ENCODE assay signal across 1 cellular context in genomic region chr21:45074818-45075605, GRCh38.
TF ChIP-seq lines count a peak whose summit lies in the region.

No MANE protein-coding gene starts in this region.

TF ChIP-seq in GM23338, 12 proteins besides CTCF, POLR2A, EP300 and RAD21 (continued from another document):
- no peak for TF ChIP-seq REST (IDR thresholded peaks at IDR 0.05; ENCODE audit: unreplicated experiment)
- TF ChIP-seq, protein P1, sequence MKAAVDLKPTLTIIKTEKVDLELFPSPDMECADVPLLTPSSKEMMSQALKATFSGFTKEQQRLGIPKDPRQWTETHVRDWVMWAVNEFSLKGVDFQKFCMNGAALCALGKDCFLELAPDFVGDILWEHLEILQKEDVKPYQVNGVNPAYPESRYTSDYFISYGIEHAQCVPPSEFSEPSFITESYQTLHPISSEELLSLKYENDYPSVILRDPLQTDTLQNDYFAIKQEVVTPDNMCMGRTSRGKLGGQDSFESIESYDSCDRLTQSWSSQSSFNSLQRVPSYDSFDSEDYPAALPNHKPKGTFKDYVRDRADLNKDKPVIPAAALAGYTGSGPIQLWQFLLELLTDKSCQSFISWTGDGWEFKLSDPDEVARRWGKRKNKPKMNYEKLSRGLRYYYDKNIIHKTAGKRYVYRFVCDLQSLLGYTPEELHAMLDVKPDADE (IDR thresholded peaks at IDR 0.05) = no peak
- no peak for TF ChIP-seq JUNB (IDR thresholded peaks at IDR 0.05; ENCODE audit: unreplicated experiment)
- TF ChIP-seq ZNF114 (CRISPR knock-in tag; IDR thresholded peaks at IDR 0.05) = no peak
- no peak for TF ChIP-seq STAT1 (IDR thresholded peaks at IDR 0.05; ENCODE audit: unreplicated experiment)
